Comparison of ENCODE assay signal across 8 cellular contexts in the genomic region with DNA sequence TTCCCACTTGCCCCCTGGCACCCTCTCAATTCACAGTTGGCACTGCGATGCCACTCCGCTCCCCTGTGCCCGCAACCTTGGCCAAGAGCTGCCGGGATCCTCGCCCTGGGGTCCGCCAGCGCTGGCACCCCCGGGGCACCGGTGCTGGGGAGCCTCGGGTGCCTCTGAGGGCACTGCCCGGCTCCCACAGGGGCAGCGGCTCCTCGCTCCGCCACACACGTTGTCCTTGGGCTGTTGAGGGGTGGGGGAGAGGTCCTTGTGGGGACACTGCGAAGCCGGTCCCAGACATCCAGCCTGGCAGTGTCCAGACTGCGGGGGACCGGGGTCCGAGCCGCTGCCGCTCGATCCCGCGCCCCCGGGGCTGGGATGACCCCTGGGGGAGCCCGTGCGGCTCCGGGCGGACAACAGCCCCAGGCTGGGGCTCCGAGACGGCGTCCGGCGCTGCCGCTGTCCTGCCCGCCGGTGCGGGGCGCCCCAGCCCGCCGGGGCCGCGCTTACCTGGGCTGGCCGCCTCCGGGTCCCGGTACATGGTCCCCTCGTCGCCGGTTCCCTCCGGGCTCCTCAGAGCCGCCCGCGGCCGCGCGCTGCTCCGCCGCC. TPM values are rescaled to one million over a fixed set of nuclear protein-coding genes. Genes with fewer than 3 reads are reported as not detected.
DNase-seq lines count a peak whose midpoint lies in the region; ATAC-seq and TF ChIP-seq lines count a peak whose summit lies in the region.

No MANE protein-coding gene starts in this region.

- H3K27me3 Mint-ChIP-seq in activated T-helper 1 cell treated with anti-CD3 and anti-CD28 coated beads, Interleukin-12 subunit alpha, Interleukin-12 subunit beta, Interleukin-2, Interleukin-4 antibody, amounts not matched to agents 30 ng/mL and 10 ng/mL and 1 ng/mL, durations not matched to agents 14 hours and 24 hours and 36 hours (ENCODE audit: insufficient read depth): peaks cover 41% of the 10 kb centered on the region

- intact Hi-C loops in A673 (cut with micrococcal nuclease; ENCODE audit: unreplicated experiment) (loop anchor here (5.0 kb wide), 2 partner anchors 47 to 103 kb away; no protein-coding TSS in a partner anchor), body of pancreas (cut with DNase I) (no loop called here), mucosa of descending colon (cut with DNase I, micrococcal nuclease) (loop anchor here in 1 of 2 donors (5.0 kb wide), 1 partner anchor 47 kb away; no protein-coding TSS in a partner anchor), OCI-LY7 (cut with micrococcal nuclease; ENCODE audit: unreplicated experiment) (no loop called here)
- intact Hi-C loops in activated T-helper 1 cell treated with anti-CD3 and anti-CD28 coated beads, Interleukin-12 subunit alpha, Interleukin-12 subunit beta, Interleukin-2, Interleukin-4 antibody, amounts not matched to agents 30 ng/mL and 10 ng/mL and 1 ng/mL, durations not matched to agents 14 hours and 24 hours and 36 hours (cut with micrococcal nuclease): no loop called here

- H3K27ac Mint-ChIP-seq in activated T-helper 1 cell treated with anti-CD3 and anti-CD28 coated beads, Interleukin-12 subunit alpha, Interleukin-12 subunit beta, Interleukin-2, Interleukin-4 antibody, amounts not matched to agents 30 ng/mL and 10 ng/mL and 1 ng/mL, durations not matched to agents 14 hours and 24 hours and 36 hours: no peak overlapping the region

- H3K27me3 ChIP-seq in A673 (replicated peaks; ENCODE audit: insufficient read depth, low read depth, low read length, poor library complexity) (peaks cover 24% of the 10 kb centered on the region), body of pancreas (peaks cover 0 to 6% of the 10 kb centered on the region in 2 donors)

- TF ChIP-seq CTCF in A673 (conservative IDR thresholded peaks at IDR 0.05; ENCODE audit: low read depth, low read length) (no peak), HEK293 (tag by site-specific recombination; IDR thresholded peaks at IDR 0.05) (no peak), body of pancreas (IDR thresholded peaks at IDR 0.05) (peak in 2 of 7 experiments; percentile 18 to 28), mucosa of descending colon (IDR thresholded peaks at IDR 0.05) (no peak), OCI-LY7 (conservative IDR thresholded peaks at IDR 0.05; ENCODE audit: low read length) (no peak)

- H3K4me1 ChIP-seq in A673 (ENCODE audit: insufficient read depth, low read length, poor library complexity, severe bottlenecking) (peaks cover 6% of the 10 kb centered on the region), HEK293 (ENCODE audit: control insufficient read depth, insufficient read depth, low read length) (no peaks in the 10 kb centered on the region; the same call in 1 of the 2 replicates), body of pancreas (peaks cover 25% of the 10 kb centered on the region), mucosa of descending colon (ENCODE audit: low read depth) (peaks cover 9% of the 10 kb centered on the region), OCI-LY7 (ENCODE audit: insufficient read depth, low read length, poor library complexity, severe bottlenecking) (no peaks in the 10 kb centered on the region)

- no peak for TF ChIP-seq POLR2A in body of pancreas (IDR thresholded peaks at IDR 0.05)

- WGBS in body of pancreas, 2 donors: 0 to 1% methylated on average over 2 to 30 of the region's 59 CpGs

- H3K4me1 Mint-ChIP-seq in activated T-helper 1 cell treated with anti-CD3 and anti-CD28 coated beads, Interleukin-12 subunit alpha, Interleukin-12 subunit beta, Interleukin-2, Interleukin-4 antibody, amounts not matched to agents 30 ng/mL and 10 ng/mL and 1 ng/mL, durations not matched to agents 14 hours and 24 hours and 36 hours (ENCODE audit: low read depth): peaks cover 9% of the 10 kb centered on the region

- DNase-seq in A673 (ENCODE audit: low spot score): no peak
- DNase-seq in body of pancreas: peak in 3 of 4 donors; percentile 26 to 43 (median 40)
- peak in 1 of 3 donors; percentile 45 for DNase-seq in mucosa of descending colon
- DNase-seq in NCI-H1694 (lab: John Stamatoyannopoulos, UW): no peak
- DNase-seq in activated T-helper 1 cell treated with anti-CD3 and anti-CD28 coated beads, Interleukin-12 subunit alpha, Interleukin-12 subunit beta, Interleukin-2, Interleukin-4 antibody, amounts not matched to agents 30 ng/mL and 10 ng/mL and 1 ng/mL, durations not matched to agents 14 hours and 24 hours and 36 hours (ENCODE audit: low spot score): no peak
- DNase-seq in OCI-LY7 (ENCODE audit: low spot score): no peak
- no peak for DNase-seq in NCI-H2196 (lab: John Stamatoyannopoulos, UW; ENCODE audit: unreplicated experiment)

- no peak overlapping the region for H3K27ac ChIP-seq in A673 (ENCODE audit: low read depth, low read length, poor library complexity, severe bottlenecking)
- H3K27ac ChIP-seq in HEK293 (ENCODE audit: extremely low read depth, low read depth, low read length): no peak overlapping the region; the same call in 1 of the 2 replicates
- peak overlapping the region in 1 of 4 donors; percentile 33 for H3K27ac ChIP-seq in body of pancreas
- no peak overlapping the region for H3K27ac ChIP-seq in OCI-LY7 (ENCODE audit: low read depth, low read length, poor library complexity, severe bottlenecking)

- no peaks in the 10 kb centered on the region for H3K79me2 ChIP-seq in OCI-LY7 (ENCODE audit: insufficient read depth, low read depth, low read length)

- H3K9me3 ChIP-seq in A673 (ENCODE audit: low read depth, low read length, poor library complexity, severe bottlenecking) (no peaks in the 10 kb centered on the region), HEK293 (ENCODE audit: control insufficient read depth, insufficient read depth, low read depth, low read length) (no peaks in the 10 kb centered on the region), body of pancreas (no peaks in the 10 kb centered on the region), mucosa of descending colon (no peaks in the 10 kb centered on the region), OCI-LY7 (ENCODE audit: low read length) (no peaks in the 10 kb centered on the region)

- H3K9me2 ChIP-seq in OCI-LY7 (ENCODE audit: insufficient read depth, low read length): no peaks in the 10 kb centered on the region

- CTCF ChIA-PET in A673 (lab: Charles Lee) (no interaction called here), HEK293 (lab: Yijun Ruan, JAX) (interaction anchor here (0.6 to 0.7 kb wide), 3 partner anchors 9 to 54 kb away, joined by 3 to 4 read pairs (median 4); no protein-coding TSS in a partner anchor), OCI-LY7 (lab: Charles Lee; ENCODE audit: unreplicated experiment) (no interaction called here)

- H3K9me3 Mint-ChIP-seq in activated T-helper 1 cell treated with anti-CD3 and anti-CD28 coated beads, Interleukin-12 subunit alpha, Interleukin-12 subunit beta, Interleukin-2, Interleukin-4 antibody, amounts not matched to agents 30 ng/mL and 10 ng/mL and 1 ng/mL, durations not matched to agents 14 hours and 24 hours and 36 hours: no peaks in the 10 kb centered on the region

- H3K4me3 ChIP-seq in A673 (ENCODE audit: low read depth, low read length, poor library complexity, severe bottlenecking) (peak overlapping the region; percentile 46), HEK293 (ENCODE audit: low read depth, low read length) (peak overlapping the region; percentile 28), body of pancreas (no peak overlapping the region), mucosa of descending colon (no peak overlapping the region), OCI-LY7 (ENCODE audit: low read depth, low read length, poor library complexity, severe bottlenecking) (no peak overlapping the region)

- no peak overlapping the region for H3K4me2 ChIP-seq in OCI-LY7 (ENCODE audit: low read length)

- no peaks in the 10 kb centered on the region for H4K20me1 ChIP-seq in OCI-LY7 (ENCODE audit: insufficient read depth, low read length)

- H3K36me3 Mint-ChIP-seq in activated T-helper 1 cell treated with anti-CD3 and anti-CD28 coated beads, Interleukin-12 subunit alpha, Interleukin-12 subunit beta, Interleukin-2, Interleukin-4 antibody, amounts not matched to agents 30 ng/mL and 10 ng/mL and 1 ng/mL, durations not matched to agents 14 hours and 24 hours and 36 hours (ENCODE audit: low read depth): no peaks in the 10 kb centered on the region

- BruUV-seq in A673 (replicated peaks; lab: Mats Ljungman, UMichigan): no TSS peak
- BruUV-seq in OCI-LY7 (replicated peaks; lab: Mats Ljungman, UMichigan): no TSS peak

- no peak overlapping the region for H2AFZ ChIP-seq in OCI-LY7 (ENCODE audit: low read length)

- H3K36me3 ChIP-seq in A673 (ENCODE audit: insufficient read depth, low read length, poor library complexity, severe bottlenecking): no peaks in the 10 kb centered on the region
- no peaks in the 10 kb centered on the region for H3K36me3 ChIP-seq in HEK293 (ENCODE audit: control insufficient read depth in 2 of 2, insufficient read depth in 1 of 2, low read length in 2 of 2)
- no peaks in the 10 kb centered on the region for H3K36me3 ChIP-seq in body of pancreas (replicated peaks in 1 of 2; ENCODE audit: insufficient read depth in 1 of 2, low read depth in 2 of 2)
- no peaks in the 10 kb centered on the region for H3K36me3 ChIP-seq in mucosa of descending colon (ENCODE audit: low read depth)
- H3K36me3 ChIP-seq in OCI-LY7 (ENCODE audit: insufficient read depth, low read length): no peaks in the 10 kb centered on the region

- no peak overlapping the region for H3K4me3 Mint-ChIP-seq in activated T-helper 1 cell treated with anti-CD3 and anti-CD28 coated beads, Interleukin-12 subunit alpha, Interleukin-12 subunit beta, Interleukin-2, Interleukin-4 antibody, amounts not matched to agents 30 ng/mL and 10 ng/mL and 1 ng/mL, durations not matched to agents 14 hours and 24 hours and 36 hours

- ATAC-seq in body of pancreas: peak; percentile 10
- peak; percentile 5 for ATAC-seq in mucosa of descending colon

- POLR2A ChIA-PET in A673 (lab: Charles Lee; ENCODE audit: low non-redundant PET) (no interaction called here), HEK293 (lab: Yijun Ruan, JAX) (interaction anchor here (0.7 kb wide), 1 partner anchor 15 kb away, joined by 10 read pairs; no protein-coding TSS in a partner anchor), OCI-LY7 (lab: Charles Lee) (no interaction called here)

RNA-seq across cellular contexts. Expression of a gene that starts 0.5 kb away (rescaled TPM):
- total RNA-seq in A673 (2021): 1.3 and 2.0 TPM in 2 replicates
- 10 to 100 TPM in 1 of 2 donors, 1 to 10 TPM in 1; 8.6 to 12.2 TPM for total RNA-seq in body of pancreas
- 10 to 100 TPM in 2 of 3 donors, 1 to 10 TPM in 1; 8.2 to 19.7 (median 19.0) TPM for total RNA-seq in mucosa of descending colon
- total RNA-seq in activated T-helper 1 cell treated with anti-CD3 and anti-CD28 coated beads, Interleukin-12 subunit alpha, Interleukin-12 subunit beta, Interleukin-2, Interleukin-4 antibody, amounts not matched to agents 30 ng/mL and 10 ng/mL and 1 ng/mL, durations not matched to agents 14 hours and 24 hours and 36 hours: 0.32 and 0.44 TPM in 2 replicates
- not detected in 2 replicates for total RNA-seq in OCI-LY7 (2014; rRNA removed; shearing (Covaris generic))
- not detected in 2 replicates for total RNA-seq in OCI-LY7 (2022)

Comparison
In these comparisons a context has a peak if more than half of its experiments do, and no peak if none do; other contexts are left out.
1. DNase-seq: peak in body of pancreas (3 of 4); none in A673 (single experiment), NCI-H1694 (single experiment), activated T-helper 1 cell treated with anti-CD3 and anti-CD28 coated beads, Interleukin-12 subunit alpha, Interleukin-12 subunit beta, Interleukin-2, Interleukin-4 antibody, amounts not matched to agents 30 ng/mL and 10 ng/mL and 1 ng/mL, durations not matched to agents 14 hours and 24 hours and 36 hours (single experiment), OCI-LY7 (single experiment) and NCI-H2196 (single experiment).
2. H3K4me3 ChIP-seq: peak in A673 (single experiment) and HEK293 (single experiment); none in body of pancreas (0 of 2), mucosa of descending colon (single experiment) and OCI-LY7 (single experiment).